ENCODE assay signal across 9 cellular contexts in genomic region chr13:52809310-52809769, GRCh38. TPM values are rescaled to one million over a fixed set of nuclear protein-coding genes. Genes with fewer than 3 reads are reported as not detected.
DNase-seq lines count a peak whose midpoint lies in the region; ATAC-seq, FAIRE-seq and TF ChIP-seq lines count a peak whose summit lies in the region.
"Had no signal": no experiment of that assay in that cellular context is flagged by ENCODE, and none has a peak within 500 bp of the region (broad histone marks: within the 10 kb centered on the region; RNA-seq: fewer than 3 reads in every experiment).

No MANE protein-coding gene starts in this region.

- H3K4me2 ChIP-seq in HCT116 (ENCODE audit: low read length) (peak overlapping the region; percentile 18; the same call in 1 of the 2 replicates), MM.1S (ENCODE audit: low read depth, low read length) (no peak overlapping the region), GM12878 (ENCODE audit: control insufficient read depth, insufficient read depth) (no peak overlapping the region)

- in situ Hi-C loops in GM12878 (cut with MboI): loop anchor here (5.0 to 10.0 kb wide), 2 partner anchors 142 to 215 kb away; no protein-coding TSS in a partner anchor

- H3K79me2 ChIP-seq in HCT116 (ENCODE audit: insufficient read depth, low read length) (no peaks in the 10 kb centered on the region), MM.1S (ENCODE audit: low read length) (no peaks in the 10 kb centered on the region), GM12878 (ENCODE audit: control insufficient read depth, insufficient read depth, low read length) (no peaks in the 10 kb centered on the region)

- TF ChIP-seq POLR2A in HCT116 (IDR thresholded peaks at IDR 0.05; ENCODE audit: borderline replicate concordance, extremely low read depth, insufficient read depth, insufficient read length): no peak
- TF ChIP-seq POLR2A in GM12878 (IDR thresholded peaks at IDR 0.05; ENCODE audit: low read depth, low read length): no peak

- peaks cover 9% of the 10 kb centered on the region; the same call in 1 of the 2 replicates for H3K27me3 ChIP-seq in HCT116 (ENCODE audit: insufficient read depth, low read length)
- H3K27me3 ChIP-seq in MM.1S (replicated peaks; ENCODE audit: insufficient read depth, low read length): no peaks in the 10 kb centered on the region
- H3K27me3 ChIP-seq in GM12878 (replicated peaks in 1 of 2; ENCODE audit: control insufficient read depth in 2 of 2, insufficient read depth in 2 of 2, low read length in 1 of 2): no peaks in the 10 kb centered on the region

- BruUV-seq in HCT116 (replicated peaks; lab: Mats Ljungman, UMichigan): no TSS peak
- BruUV-seq in GM12878 (replicated peaks; lab: Mats Ljungman, UMichigan): no TSS peak

- CTCF ChIA-PET in HCT116 (lab: Charles Lee): interaction anchor here (0.6 to 3.5 kb wide), 13 partner anchors 14 to 342 kb away, joined by 3 to 39 read pairs (median 8); partner anchors contain the start of gene SUGT1
- CTCF ChIA-PET in GM12878 (lab: Yijun Ruan, JAX): interaction anchor here (0.6 to 5.1 kb wide), 51 partner anchors 8 to 361 kb away, joined by 3 to 179 read pairs (median 7); partner anchors contain the start of genes CNMD and SUGT1

- no peak for TF ChIP-seq EP300 in GM12878 (IDR thresholded peaks at IDR 0.05; ENCODE audit: borderline replicate concordance in 1 of 2, control insufficient read depth in 1 of 2, low read depth in 2 of 2, low read length in 2 of 2)

- RAD21 ChIA-PET in HCT116 (lab: Charles Lee; ENCODE audit: low non-redundant PET in 1 of 2, low total read pairs in 2 of 2, uncharacterized antibody in 2 of 2, unreplicated experiment in 2 of 2): interaction anchor here in 1 of 2 experiments (0.6 to 1.0 kb wide), 3 partner anchors 21 to 144 kb away, joined by 3 to 5 read pairs (median 3); no protein-coding TSS in a partner anchor
- RAD21 ChIA-PET in GM12878 (lab: Charles Lee; ENCODE audit: unreplicated experiment): interaction anchor here (0.6 to 7.8 kb wide), 48 partner anchors 13 to 557 kb away, joined by 3 to 161 read pairs (median 6); partner anchors contain the start of gene SUGT1

- H3K27ac ChIP-seq in HCT116 (ENCODE audit: low read depth, low read length) (no peak overlapping the region), MM.1S (ENCODE audit: low read length) (no peak overlapping the region), GM12878 (ENCODE audit: control insufficient read depth, insufficient read depth) (no peak overlapping the region)

- peak; percentile 99 for ATAC-seq in HCT116
- peak; percentile 89 for ATAC-seq in GM12878

- H3K9ac ChIP-seq in HCT116 (ENCODE audit: low read length): no peak overlapping the region
- no peak overlapping the region for H3K9ac ChIP-seq in MM.1S (ENCODE audit: low read length)
- no peak overlapping the region for H3K9ac ChIP-seq in GM12878 (ENCODE audit: control insufficient read depth, insufficient read depth, low read length)

- H3K9me2 ChIP-seq in HCT116 (ENCODE audit: insufficient read depth) (no peaks in the 10 kb centered on the region), MM.1S (replicated peaks; ENCODE audit: insufficient read depth, low read length) (no peaks in the 10 kb centered on the region)

- intact Hi-C loops in HCT116 (cut with micrococcal nuclease) (loop anchor here (1.0 to 10.0 kb wide), 5 partner anchors 103 to 465 kb away; partner anchors contain the start of gene SUGT1), GM12878 (cut with micrococcal nuclease; ENCODE audit: unreplicated experiment) (loop anchor here (1.0 to 5.0 kb wide), 6 partner anchors 67 to 200 kb away; no protein-coding TSS in a partner anchor)

- no peaks in the 10 kb centered on the region for H3F3A ChIP-seq in MM.1S (ENCODE audit: insufficient read depth, low read length)

- FAIRE-seq in GM12878 (lab: Jason Lieb, UNC) (peak; percentile 84), islet of Langerhans (lab: Jason Lieb, UNC) (peak; percentile 96)

- no peaks in the 10 kb centered on the region for H4K20me1 ChIP-seq in HCT116 (ENCODE audit: insufficient read depth)
- no peaks in the 10 kb centered on the region for H4K20me1 ChIP-seq in MM.1S (ENCODE audit: insufficient read depth, low read length)
- H4K20me1 ChIP-seq in GM12878 (ENCODE audit: control insufficient read depth, insufficient read depth): no peaks in the 10 kb centered on the region

- H3K9me3 ChIP-seq in HCT116 (ENCODE audit: control insufficient read depth in 1 of 2, insufficient read depth in 1 of 2, low read depth in 1 of 2, low read length in 2 of 2) (no peaks in the 10 kb centered on the region), MM.1S (replicated peaks; ENCODE audit: insufficient read depth, low read length) (no peaks in the 10 kb centered on the region), GM12878 (replicated peaks; ENCODE audit: control insufficient read depth, insufficient read depth, low read length) (peaks cover under 1% of the 10 kb centered on the region; the same call in 1 of the 3 replicates)

- H3K36me3 ChIP-seq in HCT116 (ENCODE audit: control insufficient read depth in 1 of 2, insufficient read depth in 2 of 2, low read length in 2 of 2) (no peaks in the 10 kb centered on the region), MM.1S (replicated peaks; ENCODE audit: insufficient read depth, low read length) (no peaks in the 10 kb centered on the region), GM12878 (ENCODE audit: control insufficient read depth in 2 of 2, insufficient read depth in 2 of 2, low read length in 1 of 2) (no peaks in the 10 kb centered on the region)

- WGBS in GM12878 (ENCODE audit: insufficient coverage, insufficient replicate concordance, low lambda C conversion rate, missing lambda C conversion rate): 17% methylated on average over 3 of the region's 3 CpGs

- TF ChIP-seq CTCF in HCT116 (IDR thresholded peaks at IDR 0.05 in 2 of 3, conservative IDR thresholded peaks at IDR 0.05 in 1 of 3; ENCODE audit: borderline replicate concordance in 1 of 3, insufficient read depth in 1 of 3, low read depth in 2 of 3, low read length in 2 of 3) (peak; percentile 57 to 84 (median 80); a peak in 5 of 6 replicates), MM.1S (IDR thresholded peaks at IDR 0.05; ENCODE audit: low read length) (peak; percentile 60), GM12878 (IDR thresholded peaks at IDR 0.05 in 2 of 3, conservative IDR thresholded peaks at IDR 0.05 in 1 of 3; ENCODE audit: control insufficient read depth in 2 of 3, extremely low read depth in 1 of 3, insufficient read depth in 1 of 3, low read depth in 3 of 3, low read length in 3 of 3) (peak; percentile 75 to 86 (median 86))

- H3K4me1 ChIP-seq in HCT116 (ENCODE audit: control insufficient read depth in 1 of 2, insufficient read depth in 2 of 2, low read length in 2 of 2) (peaks cover 0 to 4% of the 10 kb centered on the region in 2 experiments; a peak in 2 of 4 replicates), MM.1S (ENCODE audit: low read length) (no peaks in the 10 kb centered on the region), GM12878 (ENCODE audit: control insufficient read depth, insufficient read depth, low read length) (peaks cover 4% of the 10 kb centered on the region; the same call in 1 of the 2 replicates)

- POLR2A ChIA-PET in HCT116 (lab: Charles Lee): interaction anchor here (0.7 to 0.8 kb wide), 2 partner anchors 156 to 192 kb away, joined by 3 to 4 read pairs; partner anchors contain the start of gene SUGT1
- POLR2A ChIA-PET in GM12878 (lab: Charles Lee): interaction anchor here (0.6 to 4.3 kb wide), 9 partner anchors 25 to 156 kb away, joined by 3 to 39 read pairs (median 4); partner anchors contain the start of gene SUGT1

- H2AFZ ChIP-seq in HCT116 (ENCODE audit: low read depth, low read length, poor library complexity, severe bottlenecking) (no peak overlapping the region), MM.1S (ENCODE audit: low read length) (no peak overlapping the region), GM12878 (ENCODE audit: control insufficient read depth, low read depth, low read length) (no peak overlapping the region)

- SMC1A ChIA-PET in GM12878 (lab: Charles Lee; ENCODE audit: uncharacterized antibody, unreplicated experiment): interaction anchor here (0.6 to 9.0 kb wide), 42 partner anchors 9 to 359 kb away, joined by 3 to 137 read pairs (median 6); partner anchors contain the start of genes SUGT1 and VPS36

- peak; percentile 74 for TF ChIP-seq RAD21 in HCT116 (IDR thresholded peaks at IDR 0.05; ENCODE audit: low read depth)
- TF ChIP-seq RAD21 in GM12878 (IDR thresholded peaks at IDR 0.05; ENCODE audit: insufficient read depth, low read depth, low read length): peak; percentile 86

- DNase-seq in NCI-H510A treated with DMSO at 0.1 percent for 48 hours (lab: John Stamatoyannopoulos, UW): peak; percentile 66
- DNase-seq in NCI-H510A (lab: John Stamatoyannopoulos, UW): no peak
- DNase-seq in HCT116 (ENCODE audit: low read depth, low spot score): peak; percentile 72
- peak; percentile 36 for DNase-seq in MM.1S
- DNase-seq in SIG-M5 (lab: John Stamatoyannopoulos, UW): peak; percentile 48
- peak; percentile 35 for DNase-seq in GM12878 (ENCODE audit: low read depth, low spot score)
- DNase-seq in stimulated activated CD4-positive, alpha-beta T cell treated with anti-CD3 and anti-CD28 coated beads, TNF-alpha, amount 100 ng/mL, for 48 hours (ENCODE audit: low read depth in 3 of 3): peak; percentile 31 to 36 (median 32)

- H3K4me3 ChIP-seq in HCT116 (replicated peaks in 1 of 2; ENCODE audit: low read depth in 1 of 2, low read length in 2 of 2) (no peak overlapping the region), MM.1S (ENCODE audit: low read length) (no peak overlapping the region), GM12878 (no peak overlapping the region)

TF ChIP-seq in HCT116, 20 proteins besides CTCF, POLR2A, EP300 and RAD21 (continues in another document):
- no peak for TF ChIP-seq FOSL1 (IDR thresholded peaks at IDR 0.05; ENCODE audit: low read depth)
- no peak for TF ChIP-seq ZNF274 (IDR thresholded peaks at IDR 0.05; ENCODE audit: low read depth, low read length)

TF ChIP-seq in GM12878, 131 proteins besides CTCF, POLR2A, EP300 and RAD21 (continues in another document):
- no peak for TF ChIP-seq STAT1 (conservative IDR thresholded peaks at IDR 0.05)
- TF ChIP-seq RUNX3 (IDR thresholded peaks at IDR 0.05; ENCODE audit: low read length): peak; percentile 52

RNA-seq across cellular contexts. Expression of gene PCDH8, which starts 39.1 kb away (rescaled TPM):
- total RNA-seq in HCT116 (2021; ENCODE audit: unreplicated experiment): not detected
- not detected in 2 replicates for polyA plus RNA-seq in HCT116 (2012)
- total RNA-seq in GM12878 (2013; cell fraction: nucleolus; rRNA removed): not detected in 2 replicates
- total RNA-seq in GM12878 (2014; rRNA removed): 0.38 and 0.62 TPM in 2 replicates
- 0.41 and 0.45 TPM in 2 replicates for total RNA-seq in GM12878 (2014; rRNA removed; fragmentation: Illumina TruSeq; extraction: Trizol)
- 0.16 and 0.31 TPM in 2 replicates for total RNA-seq in GM12878 (2021)
- not detected for polyA plus RNA-seq in GM12878 (2011; ENCODE audit: low read depth)
- polyA plus RNA-seq in GM12878 (2011; rRNA removed): not detected in 2 replicates
- not detected in 2 replicates for polyA plus RNA-seq in GM12878 (2011; cell fraction: cytosol; rRNA removed)
- polyA plus RNA-seq in GM12878 (2011; cell fraction: nucleus; rRNA removed): 0.15 TPM in 1 of 2 replicates, not detected in the other
- 0.03 TPM in 1 of 2 replicates, not detected in the other for polyA plus RNA-seq in GM12878 (2012)
- 0.72 and 0.86 TPM in 2 replicates for polyA plus RNA-seq in GM12878 (2014; fragmentation: Illumina TruSeq; extraction: Trizol)
- polyA plus RNA-seq in GM12878 (2014; fragmentation: Nextera tagmentation; extraction: Ambion mirVana): under 1 TPM; 0.03 to 0.22 TPM
- polyA plus RNA-seq in GM12878 (2014; rRNA removed): 0.11 and 0.86 TPM in 2 replicates
- polyA plus RNA-seq in GM12878 (2016; fragmentation: Nextera tagmentation; extraction: Ambion mirVana): under 1 TPM; 0.15 to 0.84 TPM
- not detected in 2 replicates for polyA minus RNA-seq in GM12878 (2011; rRNA and poly(A)+ RNA removed)
- polyA minus RNA-seq in GM12878 (2011; cell fraction: cytosol; rRNA and poly(A)+ RNA removed): not detected in 2 replicates
- polyA minus RNA-seq in GM12878 (2011; cell fraction: nucleus; rRNA and poly(A)+ RNA removed): not detected in 2 replicates
- total RNA-seq: CD8-positive, alpha-beta memory T cell had no signal
- polyA plus RNA-seq: CD8-positive, alpha-beta memory T cell had no signal
